In genomic region chr1:110282395-110282794, GRCh38 we compare ENCODE assay signal across 17 cellular contexts.
DNase-seq lines count a peak whose midpoint lies in the region; ATAC-seq and TF ChIP-seq lines count a peak whose summit lies in the region.
"Had no signal": no experiment of that assay in that cellular context is flagged by ENCODE, and none has a peak within 500 bp of the region (broad histone marks: within the 10 kb centered on the region; RNA-seq: fewer than 3 reads in every experiment).

No MANE protein-coding gene starts in this region.

- no peaks in the 10 kb centered on the region for H3K79me2 ChIP-seq in parathyroid adenoma

- no peaks in the 10 kb centered on the region for H3K9me3 ChIP-seq in parathyroid adenoma (ENCODE audit: control insufficient read depth, low read length)
- H3K9me3 ChIP-seq: BE2C had no signal

- peak overlapping the region; percentile 34 for H2AFZ ChIP-seq in parathyroid adenoma

- no peak overlapping the region for H3K4me3 Mint-ChIP-seq in stimulated activated memory B cell treated with anti-CD40 and anti-IgM and Interleukin-4, amounts not matched to agents 10 μg/mL and 1 μg/mL and 100 μg/mL, for 72 hours

- no peak overlapping the region for H3K4me2 ChIP-seq in parathyroid adenoma (ENCODE audit: low read length)

- H3K27me3 ChIP-seq in parathyroid adenoma (ENCODE audit: control insufficient read depth, insufficient read depth, low read length) = no peaks in the 10 kb centered on the region
- H3K27me3 ChIP-seq: BE2C had no signal

- no peak overlapping the region for H3K27ac Mint-ChIP-seq in stimulated activated memory B cell treated with anti-CD40 and anti-IgM and Interleukin-4, amounts not matched to agents 10 μg/mL and 1 μg/mL and 100 μg/mL, for 72 hours

- DNase-seq in DMS 273 (lab: John Stamatoyannopoulos, UW; ENCODE audit: unreplicated experiment) (peak; percentile 22), DMS 273 treated with DMSO at 0.1 percent for 48 hours (lab: John Stamatoyannopoulos, UW) (no peak), COLO668 (lab: John Stamatoyannopoulos, UW; ENCODE audit: unreplicated experiment) (peak; percentile 58), SHP77 treated with DMSO at 0.1 percent for 48 hours (lab: John Stamatoyannopoulos, UW) (peak; percentile 74)
- no peak for DNase-seq in stimulated activated CD4-positive, alpha-beta T cell treated with anti-CD3 and anti-CD28 coated beads, Interleukin-2, amount 100 ng/mL, for 24 hours
- DNase-seq: DND-41, NCI-H1048, NCI-H446 treated with DMSO at 0.1 percent for 48 hours, NCI-H526 had no signal

- peaks cover 13% of the 10 kb centered on the region for H3K4me1 ChIP-seq in parathyroid adenoma
- H3K4me1 ChIP-seq: BE2C had no signal

- TF ChIP-seq CTCF in parathyroid adenoma (IDR thresholded peaks at IDR 0.05) = no peak

- no peak overlapping the region for H3K9ac ChIP-seq in parathyroid adenoma

- H3K27me3 Mint-ChIP-seq in stimulated activated memory B cell treated with anti-CD40 and anti-IgM and Interleukin-4, amounts not matched to agents 10 μg/mL and 1 μg/mL and 100 μg/mL, for 72 hours = peaks cover 8% of the 10 kb centered on the region

- peak overlapping the region; percentile 52 for H3K27ac ChIP-seq in parathyroid adenoma
- H3K27ac ChIP-seq: 22Rv1, HL-60, RWPE1 had no signal

- H3K9me3 Mint-ChIP-seq in stimulated activated memory B cell treated with anti-CD40 and anti-IgM and Interleukin-4, amounts not matched to agents 10 μg/mL and 1 μg/mL and 100 μg/mL, for 72 hours = peaks cover 4% of the 10 kb centered on the region

- H3K36me3 ChIP-seq in parathyroid adenoma (ENCODE audit: control insufficient read depth, insufficient read depth, low read length) = no peaks in the 10 kb centered on the region
- H3K36me3 ChIP-seq: BE2C had no signal

- H3K36me3 Mint-ChIP-seq in stimulated activated memory B cell treated with anti-CD40 and anti-IgM and Interleukin-4, amounts not matched to agents 10 μg/mL and 1 μg/mL and 100 μg/mL, for 72 hours = no peaks in the 10 kb centered on the region

- ATAC-seq in stimulated activated memory B cell treated with anti-CD40 and anti-IgM and Interleukin-4, amounts not matched to agents 10 μg/mL and 1 μg/mL and 100 μg/mL, for 72 hours = no peak
- ATAC-seq: HCT116, Panc1 had no signal

- no peak overlapping the region for H3K4me3 ChIP-seq in parathyroid adenoma (ENCODE audit: low read depth, low read length)

- H3K4me1 Mint-ChIP-seq in stimulated activated memory B cell treated with anti-CD40 and anti-IgM and Interleukin-4, amounts not matched to agents 10 μg/mL and 1 μg/mL and 100 μg/mL, for 72 hours = no peaks in the 10 kb centered on the region

Comparison
In these comparisons a context has a peak if more than half of its experiments do, and no peak if none do; other contexts are left out.
1. DNase-seq: peak in DMS 273 (single experiment), COLO668 (single experiment) and SHP77 treated with DMSO at 0.1 percent for 48 hours (single experiment); none in DMS 273 treated with DMSO at 0.1 percent for 48 hours (single experiment) and stimulated activated CD4-positive, alpha-beta T cell treated with anti-CD3 and anti-CD28 coated beads, Interleukin-2, amount 100 ng/mL, for 24 hours (0 of 2).